Comparison of ENCODE assay signal across 11 cellular contexts in the genomic region with DNA sequence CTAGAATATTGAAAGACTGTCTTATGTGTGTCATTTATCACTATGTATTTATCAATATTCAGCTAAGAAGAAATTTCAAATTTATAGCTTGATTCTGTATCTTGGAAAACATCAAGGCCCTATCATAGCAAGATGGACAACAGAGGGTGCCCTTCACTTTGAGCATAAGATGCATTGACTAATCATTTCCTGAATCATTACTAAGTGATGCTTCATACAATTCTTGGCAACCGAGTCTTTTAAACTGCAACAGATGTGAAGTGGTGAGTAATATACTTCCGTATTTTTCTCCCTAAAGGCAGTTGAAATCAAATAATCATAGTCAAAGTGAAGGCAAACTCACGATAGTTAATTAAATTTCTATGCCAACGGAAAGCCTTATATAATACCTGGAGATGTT.
A peak's percentile ranks its signal among the peaks of the same experiment; 100 is the strongest.
DNase-seq lines count a peak whose midpoint lies in the region; ATAC-seq and TF ChIP-seq lines count a peak whose summit lies in the region.
"Had no signal": no experiment of that assay in that cellular context is flagged by ENCODE, and none has a peak within 500 bp of the region (broad histone marks: within the 10 kb centered on the region; RNA-seq: fewer than 3 reads in every experiment).

No MANE protein-coding gene starts in this region.

- H2AFZ ChIP-seq in IMR-90 (replicated peaks; ENCODE audit: low read length, poor library complexity), result no peak overlapping the region

- DNase-seq in A673 (ENCODE audit: low spot score) (peak; percentile 64), IMR-90 (peak; percentile 97), adipocyte (ENCODE audit: low read depth) (peak; percentile 95), hepatic stellate cell (ENCODE audit: low spot score) (peak; percentile 55), uterus (no peak), NCI-H2227 treated with DMSO at 0.1 percent for 48 hours (lab: John Stamatoyannopoulos, UW) (no peak)
- DNase-seq in activated CD4-positive, alpha-beta memory T cell treated with anti-CD3 and anti-CD28 coated beads, Interleukin-2, amount 10 ng/mL, durations not matched to agents 7 days and 5 days, result no peak
- DNase-seq: CD8-positive, alpha-beta T cell; cerebellar nuclear complex; lower lobe of right lung had no signal

- peak overlapping the region; percentile 80; the same call in 1 of the 2 replicates for H2BK20ac ChIP-seq in IMR-90 (ENCODE audit: low read depth, low read length)

- CTCF ChIA-PET in A673 (lab: Charles Lee), result no interaction called here
- CTCF ChIA-PET in IMR-90 (lab: Yijun Ruan, JAX), result interaction anchor here (1.3 to 1.7 kb wide), 3 partner anchors 40 to 315 kb away, joined by 3 to 7 read pairs (median 6); no protein-coding TSS in a partner anchor
- CTCF ChIA-PET in activated CD4-positive, alpha-beta memory T cell treated with anti-CD3 and anti-CD28 coated beads, Interleukin-2, amount 10 ng/mL, durations not matched to agents 7 days and 5 days (lab: Charles Lee), result no interaction called here

- H4K91ac ChIP-seq in IMR-90 (ENCODE audit: insufficient read depth, low read depth, low read length), result peak overlapping the region; percentile 75; the same call in 1 of the 2 replicates

- no peaks in the 10 kb centered on the region for H3K36me3 Mint-ChIP-seq in activated CD4-positive, alpha-beta memory T cell treated with anti-CD3 and anti-CD28 coated beads, Interleukin-2, amount 10 ng/mL, durations not matched to agents 7 days and 5 days (ENCODE audit: low read depth)
- H3K36me3 Mint-ChIP-seq: CD8-positive, alpha-beta T cell had no signal

- H3K23ac ChIP-seq in IMR-90 (ENCODE audit: low read depth, low read length), result peak overlapping the region; percentile 51; the same call in 1 of the 2 replicates

- H3K9ac ChIP-seq in IMR-90 (ENCODE audit: low read depth, low read length) (no peak overlapping the region), adipocyte (ENCODE audit: low read length) (peak overlapping the region; percentile 76)

- H3K9me3 ChIP-seq in A673 (ENCODE audit: low read depth, low read length, poor library complexity, severe bottlenecking), result no peaks in the 10 kb centered on the region
- no peaks in the 10 kb centered on the region for H3K9me3 ChIP-seq in IMR-90 (ENCODE audit: control insufficient read depth, insufficient read depth, low read length)
- no peaks in the 10 kb centered on the region for H3K9me3 ChIP-seq in adipocyte (ENCODE audit: control insufficient read depth, low read length)
- H3K9me3 ChIP-seq in uterus, result no peaks in the 10 kb centered on the region
- H3K9me3 ChIP-seq: lower lobe of right lung had no signal

- BruUV-seq in A673 (replicated peaks; lab: Mats Ljungman, UMichigan), result no TSS peak
- no TSS peak for BruUV-seq in IMR-90 (replicated peaks; lab: Mats Ljungman, UMichigan)

- peak; percentile 62 for TF ChIP-seq RAD21 in IMR-90 (IDR thresholded peaks at IDR 0.05; ENCODE audit: low read length)

- H3K4me3 Mint-ChIP-seq in activated CD4-positive, alpha-beta memory T cell treated with anti-CD3 and anti-CD28 coated beads, Interleukin-2, amount 10 ng/mL, durations not matched to agents 7 days and 5 days, result no peak overlapping the region
- H3K4me3 Mint-ChIP-seq: CD8-positive, alpha-beta T cell had no signal

- WGBS in IMR-90 (ENCODE audit: extremely low coverage in 2 of 2, insufficient read length in 1 of 2), 2 experiments, result no CpG with 5 or more reads among the region's 4 CpGs

- no peaks in the 10 kb centered on the region for H3K36me3 ChIP-seq in A673 (ENCODE audit: insufficient read depth, low read length, poor library complexity, severe bottlenecking)
- no peaks in the 10 kb centered on the region for H3K36me3 ChIP-seq in IMR-90 (ENCODE audit: control insufficient read depth, insufficient read depth, low read length)
- H3K36me3 ChIP-seq in adipocyte (ENCODE audit: control insufficient read depth, insufficient read depth, low read length, severe bottlenecking), result no peaks in the 10 kb centered on the region
- H3K36me3 ChIP-seq in uterus, result no peaks in the 10 kb centered on the region
- H3K36me3 ChIP-seq: lower lobe of right lung had no signal

- H3K27ac Mint-ChIP-seq in activated CD4-positive, alpha-beta memory T cell treated with anti-CD3 and anti-CD28 coated beads, Interleukin-2, amount 10 ng/mL, durations not matched to agents 7 days and 5 days, result no peak overlapping the region
- H3K27ac Mint-ChIP-seq: CD8-positive, alpha-beta T cell had no signal

- peak overlapping the region; percentile 32; the same call in 1 of the 2 replicates for H3K14ac ChIP-seq in IMR-90 (replicated peaks; ENCODE audit: low read depth, low read length)

- no peaks in the 10 kb centered on the region for H4K20me1 ChIP-seq in IMR-90 (ENCODE audit: insufficient read depth, low read length)

- peak overlapping the region; percentile 88 for H3K56ac ChIP-seq in IMR-90 (ENCODE audit: extremely low read depth, insufficient read depth, low read length)

- peak overlapping the region; percentile 92 for H2BK120ac ChIP-seq in IMR-90 (ENCODE audit: low read depth, low read length)

- no peaks in the 10 kb centered on the region for H3K4me1 ChIP-seq in A673 (ENCODE audit: insufficient read depth, low read length, poor library complexity, severe bottlenecking)
- H3K4me1 ChIP-seq in IMR-90 (ENCODE audit: control insufficient read depth, insufficient read depth, low read length), result peaks cover 8% of the 10 kb centered on the region
- peaks cover 38% of the 10 kb centered on the region for H3K4me1 ChIP-seq in adipocyte (ENCODE audit: control insufficient read depth, insufficient read depth, low read length)
- no peaks in the 10 kb centered on the region for H3K4me1 ChIP-seq in uterus
- H3K4me1 ChIP-seq: lower lobe of right lung had no signal

- dilution Hi-C loops in IMR-90 (cut with HindIII; ENCODE audit: low sequenced_read_pairs, unreplicated experiment), result no loop called here

- intact Hi-C loops in A673 (cut with micrococcal nuclease; ENCODE audit: unreplicated experiment) (loop anchor here (5.0 kb wide), 1 partner anchor 317 kb away; the partner anchor contains the start of gene RGMB), IMR-90 (cut with micrococcal nuclease) (loop anchor here (1.0 to 5.0 kb wide), 3 partner anchors 103 to 313 kb away; no protein-coding TSS in a partner anchor), uterus (cut with DNase I; ENCODE audit: low total_unique reads) (no loop called here)

- in situ Hi-C loops in IMR-90 (cut with MboI; ENCODE audit: low sequenced_read_pairs), result loop anchor here (10.0 kb wide), 1 partner anchor 310 kb away; no protein-coding TSS in a partner anchor

- 0 out of 3 replicates have a peak overlapping the region, but pooled peaks have one; percentile 49 for H2BK15ac ChIP-seq in IMR-90 (ENCODE audit: low read depth, low read length)

- H2BK5ac ChIP-seq in IMR-90 (ENCODE audit: low read depth, low read length, poor library complexity, severe bottlenecking), result peak overlapping the region; percentile 96

- peak; percentile 69 for ATAC-seq in IMR-90 (ENCODE audit: low read depth)
- ATAC-seq in HG02763 (IDR thresholded peaks at IDR 0.05; ENCODE audit: unreplicated experiment), result no peak
- ATAC-seq: CD8-positive, alpha-beta T cell had no signal

- H3K4ac ChIP-seq in IMR-90 (ENCODE audit: low read depth, low read length), result peak overlapping the region; percentile 49; the same call in 1 of the 2 replicates

- POLR2A ChIA-PET in A673 (lab: Charles Lee; ENCODE audit: low non-redundant PET), result no interaction called here
- POLR2A ChIA-PET in IMR-90 (lab: Charles Lee; ENCODE audit: unreplicated experiment), result interaction anchor here (0.6 kb wide), 1 partner anchor 318 kb away, joined by 3 read pairs; no protein-coding TSS in a partner anchor
- POLR2A ChIA-PET in activated CD4-positive, alpha-beta memory T cell treated with anti-CD3 and anti-CD28 coated beads, Interleukin-2, amount 10 ng/mL, durations not matched to agents 7 days and 5 days (lab: Charles Lee), result no interaction called here

- H3K4me3 ChIP-seq in A673 (ENCODE audit: low read depth, low read length, poor library complexity, severe bottlenecking) (no peak overlapping the region), IMR-90 (ENCODE audit: insufficient read depth, low read depth, low read length) (peak overlapping the region; percentile 23; the same call in 1 of the 2 replicates), adipocyte (ENCODE audit: low read length) (peak overlapping the region; percentile 35), uterus (no peak overlapping the region)
- H3K4me3 ChIP-seq: lower lobe of right lung had no signal

- H3K27ac ChIP-seq in A673 (ENCODE audit: low read depth, low read length, poor library complexity, severe bottlenecking) (no peak overlapping the region), IMR-90 (ENCODE audit: insufficient read depth, low read length) (peak overlapping the region; percentile 38; the same call in 1 of the 2 replicates), uterus (no peak overlapping the region)
- H3K27ac ChIP-seq: lower lobe of right lung had no signal

- 0 out of 4 replicates have a peak, but pooled peaks cover 0 to 8% of the 10 kb centered on the region in 2 experiments for H3K79me1 ChIP-seq in IMR-90 (ENCODE audit: low read depth in 1 of 2, low read length in 2 of 2)

- TF ChIP-seq POLR2A in IMR-90 (IDR thresholded peaks at IDR 0.05; ENCODE audit: low read depth, low read length) (no peak), uterus (IDR thresholded peaks at IDR 0.05) (no peak)

- H4K5ac ChIP-seq in IMR-90 (ENCODE audit: low read depth, low read length), result peak overlapping the region; percentile 89; the same call in 1 of the 2 replicates

- peak overlapping the region; percentile 50 to 71; a peak in 3 of 4 replicates for H4K8ac ChIP-seq in IMR-90 (ENCODE audit: low read depth in 2 of 2, low read length in 2 of 2)

- no peaks in the 10 kb centered on the region for H3K4me1 Mint-ChIP-seq in activated CD4-positive, alpha-beta memory T cell treated with anti-CD3 and anti-CD28 coated beads, Interleukin-2, amount 10 ng/mL, durations not matched to agents 7 days and 5 days

- H3K9me3 Mint-ChIP-seq in activated CD4-positive, alpha-beta memory T cell treated with anti-CD3 and anti-CD28 coated beads, Interleukin-2, amount 10 ng/mL, durations not matched to agents 7 days and 5 days, result no peaks in the 10 kb centered on the region
- H3K9me3 Mint-ChIP-seq: CD8-positive, alpha-beta T cell had no signal

- TF ChIP-seq CTCF in A673 (conservative IDR thresholded peaks at IDR 0.05; ENCODE audit: low read depth, low read length) (no peak; the same call in 1 of the 2 replicates), IMR-90 (conservative IDR thresholded peaks at IDR 0.05; ENCODE audit: low read depth, low read length) (peak; percentile 44), uterus (IDR thresholded peaks at IDR 0.05) (no peak)

- no peaks in the 10 kb centered on the region for H3K27me3 ChIP-seq in A673 (replicated peaks; ENCODE audit: insufficient read depth, low read depth, low read length, poor library complexity)
- H3K27me3 ChIP-seq in IMR-90 (ENCODE audit: control insufficient read depth, insufficient read depth, low read length), result no peaks in the 10 kb centered on the region
- H3K27me3 ChIP-seq in adipocyte (replicated peaks; ENCODE audit: control insufficient read depth, insufficient read depth, low read length), result no peaks in the 10 kb centered on the region
- no peaks in the 10 kb centered on the region for H3K27me3 ChIP-seq in uterus

- H3K18ac ChIP-seq in IMR-90 (ENCODE audit: low read depth, low read length), result peak overlapping the region; percentile 95; the same call in 1 of the 2 replicates

- no peaks in the 10 kb centered on the region for H3K27me3 Mint-ChIP-seq in activated CD4-positive, alpha-beta memory T cell treated with anti-CD3 and anti-CD28 coated beads, Interleukin-2, amount 10 ng/mL, durations not matched to agents 7 days and 5 days

- 0 out of 2 replicates have a peak, but pooled peaks cover 5% of the 10 kb centered on the region for H3K9me1 ChIP-seq in IMR-90 (ENCODE audit: insufficient read depth, low read length)

- no peak overlapping the region for H2AK5ac ChIP-seq in IMR-90 (ENCODE audit: low read depth, low read length)

- peak overlapping the region; percentile 89; the same call in 1 of the 2 replicates for H3K4me2 ChIP-seq in IMR-90 (ENCODE audit: low read depth, low read length)

- no peak overlapping the region for H2AK9ac ChIP-seq in IMR-90 (replicated peaks; ENCODE audit: low read depth, low read length, poor library complexity)

Comparison
In these comparisons a context has a peak if more than half of its experiments do, and no peak if none do; other contexts are left out.
1. DNase-seq: peak in A673 (single experiment), IMR-90 (single experiment), adipocyte (single experiment) and hepatic stellate cell (single experiment); none in activated CD4-positive, alpha-beta memory T cell treated with anti-CD3 and anti-CD28 coated beads, Interleukin-2, amount 10 ng/mL, durations not matched to agents 7 days and 5 days (single experiment), uterus (0 of 2) and NCI-H2227 treated with DMSO at 0.1 percent for 48 hours (single experiment).
2. H3K4me3 ChIP-seq: peak in IMR-90 (single experiment) and adipocyte (single experiment); none in A673 (single experiment) and uterus (0 of 2).